Comparison of ENCODE assay signal across 8 cellular contexts in the genomic region with DNA sequence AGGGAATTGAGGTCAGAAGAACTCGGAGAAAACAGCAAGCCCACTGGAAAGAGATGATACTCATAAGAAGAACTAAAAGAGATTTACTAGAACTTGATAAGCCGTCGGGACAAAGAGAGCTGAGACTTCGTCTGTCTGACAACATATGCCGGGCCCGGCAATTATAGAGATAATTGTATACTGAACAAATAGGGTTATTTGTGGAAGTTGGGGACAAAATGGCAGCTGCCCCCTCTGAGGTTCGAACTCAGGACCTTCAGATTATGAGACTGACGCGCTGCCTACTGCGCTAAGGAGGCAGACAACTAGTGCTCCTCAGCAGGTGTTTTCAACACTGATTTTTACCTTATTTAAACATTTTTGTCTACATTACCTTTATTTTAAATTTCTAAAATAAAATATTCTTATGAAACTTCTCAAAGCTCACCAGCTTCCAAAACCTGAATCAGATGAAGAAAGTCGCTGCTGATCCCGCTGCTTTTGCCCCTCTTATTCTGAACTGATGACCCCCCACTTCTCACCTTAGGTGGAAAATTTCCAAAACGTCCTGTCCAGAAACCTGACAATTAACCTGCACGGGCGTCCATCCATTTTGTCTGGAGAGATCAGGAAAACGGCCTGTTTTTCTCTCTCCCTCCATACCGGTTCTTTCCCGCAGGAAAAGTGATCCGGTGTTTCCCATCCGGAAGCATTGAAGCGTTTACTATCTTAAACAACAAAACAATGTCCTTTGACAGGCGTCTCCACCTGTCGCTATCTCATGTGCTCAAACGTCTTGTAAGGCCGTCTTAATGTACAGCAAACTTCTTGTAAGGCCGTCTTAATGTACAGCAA.
DNase-seq lines count a peak whose midpoint lies in the region; ATAC-seq lines count a peak whose summit lies in the region.

No MANE protein-coding gene starts in this region.

- H3K9me3 Mint-ChIP-seq in stimulated activated memory B cell treated with anti-CD40 and anti-IgM and Interleukin-4, amounts not matched to agents 10 μg/mL and 1 μg/mL and 100 μg/mL, for 72 hours = no peaks in the 10 kb centered on the region

- peak; percentile 44 for ATAC-seq in HG02763 (IDR thresholded peaks at IDR 0.05; ENCODE audit: unreplicated experiment)
- ATAC-seq in stimulated activated memory B cell treated with anti-CD40 and anti-IgM and Interleukin-4, amounts not matched to agents 10 μg/mL and 1 μg/mL and 100 μg/mL, for 72 hours = no peak

- H3K27me3 Mint-ChIP-seq in stimulated activated memory B cell treated with anti-CD40 and anti-IgM and Interleukin-4, amounts not matched to agents 10 μg/mL and 1 μg/mL and 100 μg/mL, for 72 hours = peaks cover 40% of the 10 kb centered on the region

- H3K4me3 Mint-ChIP-seq in stimulated activated memory B cell treated with anti-CD40 and anti-IgM and Interleukin-4, amounts not matched to agents 10 μg/mL and 1 μg/mL and 100 μg/mL, for 72 hours = peak overlapping the region; percentile 64

- H3K4me1 Mint-ChIP-seq in stimulated activated memory B cell treated with anti-CD40 and anti-IgM and Interleukin-4, amounts not matched to agents 10 μg/mL and 1 μg/mL and 100 μg/mL, for 72 hours = peaks cover 8% of the 10 kb centered on the region

- H3K27ac Mint-ChIP-seq in stimulated activated memory B cell treated with anti-CD40 and anti-IgM and Interleukin-4, amounts not matched to agents 10 μg/mL and 1 μg/mL and 100 μg/mL, for 72 hours = no peak overlapping the region

- H3K27ac ChIP-seq in effector memory CD4-positive, alpha-beta T cell (ENCODE audit: insufficient read depth, low read length, poor library complexity, severe bottlenecking) = no peak overlapping the region

- H3K4me3 ChIP-seq in effector memory CD4-positive, alpha-beta T cell (ENCODE audit: insufficient read depth, low read depth, low read length, poor library complexity, severe bottlenecking) = peak overlapping the region; percentile 48

- H3K9me3 ChIP-seq in effector memory CD4-positive, alpha-beta T cell (ENCODE audit: control insufficient read depth, low read length) = no peaks in the 10 kb centered on the region

- no peaks in the 10 kb centered on the region for H3K36me3 ChIP-seq in effector memory CD4-positive, alpha-beta T cell (ENCODE audit: control insufficient read depth, insufficient read depth, low read length)

- peak; percentile 60 for DNase-seq in DMS53 treated with DMSO at 0.1 percent for 48 hours (lab: John Stamatoyannopoulos, UW; ENCODE audit: unreplicated experiment)
- peak; percentile 24 for DNase-seq in NCI-H524 treated with DMSO at 0.1 percent for 48 hours (lab: John Stamatoyannopoulos, UW)
- peak; percentile 56 to 65 for DNase-seq in activated CD4-positive, alpha-beta T cell treated with anti-CD3 and anti-CD28 coated beads, Interleukin-2, amount 50 U/mL, for 24 hours (ENCODE audit: low read depth in 1 of 2, low spot score in 1 of 2)
- DNase-seq in effector memory CD4-positive, alpha-beta T cell = peak; percentile 30 to 43 (median 38)
- peak; percentile 51 for DNase-seq in midbrain (lab: John Stamatoyannopoulos, UW)
- DNase-seq in GDM1 (lab: John Stamatoyannopoulos, UW) = no peak

- no peaks in the 10 kb centered on the region for H3K27me3 ChIP-seq in effector memory CD4-positive, alpha-beta T cell (replicated peaks; ENCODE audit: control insufficient read depth, insufficient read depth, low read length, poor library complexity, severe bottlenecking)

- H3K36me3 Mint-ChIP-seq in stimulated activated memory B cell treated with anti-CD40 and anti-IgM and Interleukin-4, amounts not matched to agents 10 μg/mL and 1 μg/mL and 100 μg/mL, for 72 hours = no peaks in the 10 kb centered on the region

- peaks cover 7% of the 10 kb centered on the region for H3K4me1 ChIP-seq in effector memory CD4-positive, alpha-beta T cell (ENCODE audit: control insufficient read depth, insufficient read depth, low read length, poor library complexity, severe bottlenecking)
